Comparison of ENCODE assay signal across 1 cellular context in genomic region chr16:53769787-53770186, GRCh38.
TF ChIP-seq lines count a peak whose summit lies in the region.

No MANE protein-coding gene starts in this region.

TF ChIP-seq in HEK293, 187 proteins besides CTCF, POLR2A, EP300 and RAD21:
- TF ChIP-seq, protein P1, sequence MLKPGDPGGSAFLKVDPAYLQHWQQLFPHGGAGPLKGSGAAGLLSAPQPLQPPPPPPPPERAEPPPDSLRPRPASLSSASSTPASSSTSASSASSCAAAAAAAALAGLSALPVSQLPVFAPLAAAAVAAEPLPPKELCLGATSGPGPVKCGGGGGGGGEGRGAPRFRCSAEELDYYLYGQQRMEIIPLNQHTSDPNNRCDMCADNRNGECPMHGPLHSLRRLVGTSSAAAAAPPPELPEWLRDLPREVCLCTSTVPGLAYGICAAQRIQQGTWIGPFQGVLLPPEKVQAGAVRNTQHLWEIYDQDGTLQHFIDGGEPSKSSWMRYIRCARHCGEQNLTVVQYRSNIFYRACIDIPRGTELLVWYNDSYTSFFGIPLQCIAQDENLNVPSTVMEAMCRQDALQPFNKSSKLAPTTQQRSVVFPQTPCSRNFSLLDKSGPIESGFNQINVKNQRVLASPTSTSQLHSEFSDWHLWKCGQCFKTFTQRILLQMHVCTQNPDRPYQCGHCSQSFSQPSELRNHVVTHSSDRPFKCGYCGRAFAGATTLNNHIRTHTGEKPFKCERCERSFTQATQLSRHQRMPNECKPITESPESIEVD (tag by site-specific recombination; IDR thresholded peaks at IDR 0.05), result peak; percentile 47
- TF ChIP-seq FEZF1 (tag by site-specific recombination; IDR thresholded peaks at IDR 0.05), result peak; percentile 94
- no peak for TF ChIP-seq WT1 (tag by site-specific recombination; IDR thresholded peaks at IDR 0.05)
TF ChIP-seq in HEK293: peak in this region for 2.
